In genomic region chr17:75393523-75394331, GRCh38 we compare ENCODE assay signal across 1 cellular context.
TF ChIP-seq lines count a peak whose summit lies in the region.

No MANE protein-coding gene starts in this region.

TF ChIP-seq in GM23338, 12 proteins besides CTCF, POLR2A, EP300 and RAD21 (continued from another document):
- 0 out of 2 replicates have a peak, but pooled peaks have one; percentile 41 for TF ChIP-seq ZNF462 (CRISPR knock-in tag; IDR thresholded peaks at IDR 0.05)
- TF ChIP-seq ETS1 (IDR thresholded peaks at IDR 0.05): peak; percentile 73
- no peak for TF ChIP-seq ZNF331 (CRISPR knock-in tag; IDR thresholded peaks at IDR 0.05; ENCODE audit: low read depth)
TF ChIP-seq in GM23338: peak in this region for 4.
